ENCODE assay signal across 28 cellular contexts in the genomic region with DNA sequence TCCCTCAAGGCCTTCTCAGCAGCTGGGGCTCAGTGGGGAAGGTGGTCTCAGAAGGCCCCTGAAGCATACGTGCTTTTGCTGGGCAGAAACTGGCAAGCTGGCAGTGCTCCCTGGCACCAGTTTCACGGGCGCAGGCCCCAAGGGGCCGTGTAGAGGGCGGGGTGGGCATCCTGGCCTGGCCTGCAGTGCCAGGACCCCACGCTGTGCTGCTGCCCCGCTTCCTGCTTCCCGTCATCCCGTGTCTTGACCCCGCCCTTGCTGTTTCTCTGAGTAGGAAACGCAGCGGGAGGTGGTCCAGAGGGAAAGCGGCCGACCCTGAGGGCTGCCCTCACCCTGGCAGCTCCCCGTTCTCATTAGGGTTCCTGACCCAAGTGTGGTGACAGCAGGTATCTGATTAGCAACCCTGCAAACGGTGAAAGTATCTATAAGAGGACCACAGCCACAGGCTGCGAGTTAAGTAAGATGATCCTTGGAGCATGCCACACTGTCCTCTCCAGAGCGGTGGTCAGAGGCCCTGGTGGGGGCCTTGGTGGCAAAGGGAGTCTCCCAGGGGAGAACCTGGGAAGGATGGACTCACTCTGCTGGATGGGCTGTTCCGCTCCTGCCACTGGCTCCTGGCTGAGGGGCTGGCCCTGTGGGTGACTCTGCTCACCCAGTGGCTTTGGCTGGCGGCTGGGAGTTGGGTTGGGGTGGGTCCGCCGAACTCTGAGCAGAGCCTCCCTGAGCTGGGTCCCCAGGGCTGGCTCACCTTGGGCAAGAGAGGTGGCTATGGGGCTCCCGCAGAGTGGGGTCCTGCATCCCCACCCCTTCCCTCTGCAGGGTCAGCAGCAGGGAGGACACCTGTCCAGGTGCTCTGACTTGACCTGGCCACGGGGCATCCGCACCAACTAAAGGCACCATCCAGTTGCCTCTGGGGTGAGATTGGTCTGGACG. TPM values are rescaled to one million over a fixed set of nuclear protein-coding genes. Genes with fewer than 3 reads are reported as not detected.
DNase-seq lines count a peak whose midpoint lies in the region; ATAC-seq, FAIRE-seq and TF ChIP-seq lines count a peak whose summit lies in the region.
"Had no signal": no experiment of that assay in that cellular context is flagged by ENCODE, and none has a peak within 500 bp of the region (broad histone marks: within the 10 kb centered on the region; RNA-seq: fewer than 3 reads in every experiment).

No MANE protein-coding gene starts in this region.

- H3K9ac ChIP-seq in BLaER1 treated with 17β-estradiol and CSF1 and Interleukin-3, amounts not matched to agents 10 nM and 100 nM: no peak overlapping the region
- no peak overlapping the region for H3K9ac ChIP-seq in kidney (ENCODE audit: low read length in 2 of 2)
- H3K9ac ChIP-seq: KMS-11 had no signal

- no peaks in the 10 kb centered on the region for H3K27me3 ChIP-seq in BLaER1 treated with 17β-estradiol and CSF1 and Interleukin-3, amounts not matched to agents 10 nM and 100 nM
- no peaks in the 10 kb centered on the region for H3K27me3 ChIP-seq in naive thymus-derived CD4-positive, alpha-beta T cell (ENCODE audit: control insufficient read depth in 2 of 2, insufficient read depth in 2 of 2, low read length in 2 of 2)
- H3K27me3 ChIP-seq: heart left ventricle, pancreas, right atrium auricular region, stomach, transverse colon had no signal

- no peak for TF ChIP-seq POLR2A in GM12891 (IDR thresholded peaks at IDR 0.05; ENCODE audit: low read depth, low read length)

- peaks cover 57 to 84% (median 79%) of the 10 kb centered on the region in 10 experiments for H3K4me1 ChIP-seq in BLaER1 treated with 17β-estradiol and CSF1 and Interleukin-3, amounts not matched to agents 10 nM and 100 nM
- H3K4me1 ChIP-seq in naive thymus-derived CD4-positive, alpha-beta T cell (ENCODE audit: control insufficient read depth in 2 of 2, insufficient read depth in 2 of 2, low read length in 2 of 2): peaks cover 21 to 71% of the 10 kb centered on the region in 2 donors
- H3K4me1 ChIP-seq in kidney (ENCODE audit: control insufficient read depth in 1 of 2, insufficient read depth in 1 of 2, low read depth in 1 of 2, low read length in 2 of 2): peaks cover 0 to 6% of the 10 kb centered on the region in 2 donors
- H3K4me1 ChIP-seq: pancreas, transverse colon had no signal

- H3K4me1 Mint-ChIP-seq in naive thymus-derived CD4-positive, alpha-beta T cell: peaks cover 37 to 90% (median 61%) of the 10 kb centered on the region in 7 donors
- peaks cover 58% of the 10 kb centered on the region for H3K4me1 Mint-ChIP-seq in activated CD8-positive, alpha-beta T cell treated with anti-CD3 and anti-CD28 coated beads, Interleukin-2, amount 10 ng/mL, durations not matched to agents 7 days and 5 days (ENCODE audit: low read depth)

- H3K4me2 ChIP-seq in BLaER1 treated with 17β-estradiol and CSF1 and Interleukin-3, amounts not matched to agents 10 nM and 100 nM: peak overlapping the region; percentile 70 to 90 (median 79)
- H3K4me2 ChIP-seq: KMS-11, PC-9 had no signal

- H3K27ac ChIP-seq in BLaER1 treated with 17β-estradiol and CSF1 and Interleukin-3, amounts not matched to agents 10 nM and 100 nM: peak overlapping the region in 3 of 11 experiments; percentile 31 to 47 (median 33); a peak in 3 of 22 replicates
- peak overlapping the region; percentile 78 for H3K27ac ChIP-seq in angular gyrus (ENCODE audit: low read depth, low read length)
- no peak overlapping the region for H3K27ac ChIP-seq in naive thymus-derived CD4-positive, alpha-beta T cell (ENCODE audit: low read depth, low read length)
- H3K27ac ChIP-seq in kidney (ENCODE audit: low read depth in 2 of 2, low read length in 2 of 2): no peak overlapping the region
- H3K27ac ChIP-seq: KMS-11, pancreas, PC-9, right atrium auricular region, stomach, transverse colon had no signal

- ATAC-seq in naive thymus-derived CD4-positive, alpha-beta T cell: no peak
- no peak for ATAC-seq in activated CD8-positive, alpha-beta T cell treated with anti-CD3 and anti-CD28 coated beads, Interleukin-2, amount 10 ng/mL, durations not matched to agents 7 days and 5 days
- ATAC-seq: natural killer cell treated with Interleukin-12 subunit alpha and Interleukin-12 subunit beta and Interleukin-15 and Interleukin-18, amount 100 ng/mL, for 72 hours; pancreas had no signal

- H3K36me3 ChIP-seq in BLaER1 treated with 17β-estradiol and CSF1 and Interleukin-3, amounts not matched to agents 10 nM and 100 nM: peaks cover 0 to 25% (median 16%) of the 10 kb centered on the region in 11 experiments; a peak in 13 of 22 replicates
- H3K36me3 ChIP-seq in naive thymus-derived CD4-positive, alpha-beta T cell (ENCODE audit: control insufficient read depth in 2 of 3, insufficient read depth in 3 of 3, low read length in 3 of 3): peaks cover 0 to 5% (median 3%) of the 10 kb centered on the region in 3 experiments
- no peaks in the 10 kb centered on the region for H3K36me3 ChIP-seq in kidney (ENCODE audit: control insufficient read depth in 1 of 2, insufficient read depth in 2 of 2, low read length in 2 of 2)
- H3K36me3 ChIP-seq: pancreas, right atrium auricular region, transverse colon had no signal

- no peak for TF ChIP-seq CTCF in kidney (IDR thresholded peaks at IDR 0.05; ENCODE audit: borderline replicate concordance, extremely low read depth, insufficient read depth)

- POLR2A ChIA-PET in naive thymus-derived CD4-positive, alpha-beta T cell (lab: Charles Lee): interaction anchor here (1.2 to 12.2 kb wide), 3 partner anchors 7 to 24 kb away, joined by 4 to 382 read pairs (median 191); no protein-coding TSS in a partner anchor
- POLR2A ChIA-PET in activated CD8-positive, alpha-beta T cell treated with anti-CD3 and anti-CD28 coated beads, Interleukin-2, amount 10 ng/mL, durations not matched to agents 7 days and 5 days (lab: Charles Lee): no interaction called here

- intact Hi-C loops in naive thymus-derived CD4-positive, alpha-beta T cell (cut with micrococcal nuclease): no loop called here
- intact Hi-C loops in kidney (cut with DNase I): no loop called here

- H3K36me3 Mint-ChIP-seq in naive thymus-derived CD4-positive, alpha-beta T cell: peaks cover 0 to 10% (median under 1%) of the 10 kb centered on the region in 5 donors
- H3K36me3 Mint-ChIP-seq in activated CD8-positive, alpha-beta T cell treated with anti-CD3 and anti-CD28 coated beads, Interleukin-2, amount 10 ng/mL, durations not matched to agents 7 days and 5 days (ENCODE audit: low read depth): peaks cover 15% of the 10 kb centered on the region
- H3K36me3 Mint-ChIP-seq: natural killer cell treated with Interleukin-12 subunit alpha and Interleukin-12 subunit beta and Interleukin-15 and Interleukin-18, amount 100 ng/mL, for 72 hours had no signal

- H3K27ac Mint-ChIP-seq in naive thymus-derived CD4-positive, alpha-beta T cell: peak overlapping the region in 7 of 9 donors; percentile 41 to 96 (median 61)
- no peak overlapping the region for H3K27ac Mint-ChIP-seq in activated CD8-positive, alpha-beta T cell treated with anti-CD3 and anti-CD28 coated beads, Interleukin-2, amount 10 ng/mL, durations not matched to agents 7 days and 5 days
- H3K27ac Mint-ChIP-seq: natural killer cell treated with Interleukin-12 subunit alpha and Interleukin-12 subunit beta and Interleukin-15 and Interleukin-18, amount 100 ng/mL, for 72 hours had no signal

- peaks cover 0 to 34% (median 24%) of the 10 kb centered on the region in 11 experiments; a peak in 16 of 22 replicates for H4K20me1 ChIP-seq in BLaER1 treated with 17β-estradiol and CSF1 and Interleukin-3, amounts not matched to agents 10 nM and 100 nM

- FAIRE-seq in GM12891 (lab: Jason Lieb, UNC) (peak; percentile 28), kidney (lab: Jason Lieb, UNC) (no peak)
- FAIRE-seq: pancreas had no signal

- no peak overlapping the region for H3K4me3 ChIP-seq in BLaER1 treated with 17β-estradiol and CSF1 and Interleukin-3, amounts not matched to agents 10 nM and 100 nM
- no peak overlapping the region for H3K4me3 ChIP-seq in naive thymus-derived CD4-positive, alpha-beta T cell (ENCODE audit: low read length)
- H3K4me3 ChIP-seq in kidney (ENCODE audit: low read length in 2 of 2): no peak overlapping the region
- H3K4me3 ChIP-seq: heart left ventricle, pancreas, PC-9, right atrium auricular region, stomach, transverse colon had no signal

- no peaks in the 10 kb centered on the region for H3K9me3 Mint-ChIP-seq in naive thymus-derived CD4-positive, alpha-beta T cell
- H3K9me3 Mint-ChIP-seq in activated CD8-positive, alpha-beta T cell treated with anti-CD3 and anti-CD28 coated beads, Interleukin-2, amount 10 ng/mL, durations not matched to agents 7 days and 5 days (ENCODE audit: insufficient read depth): no peaks in the 10 kb centered on the region
- H3K9me3 Mint-ChIP-seq: activated B cell treated with CpG ODN at 0.5 μM for 24 hours; CD4-positive, alpha-beta memory T cell; natural killer cell treated with Interleukin-12 subunit alpha and Interleukin-12 subunit beta and Interleukin-15 and Interleukin-18, amount 100 ng/mL, for 72 hours had no signal

- H3K4me3 Mint-ChIP-seq in naive thymus-derived CD4-positive, alpha-beta T cell: peak overlapping the region in 7 of 10 donors; percentile 25 to 98 (median 58)
- H3K4me3 Mint-ChIP-seq in activated CD8-positive, alpha-beta T cell treated with anti-CD3 and anti-CD28 coated beads, Interleukin-2, amount 10 ng/mL, durations not matched to agents 7 days and 5 days: no peak overlapping the region
- H3K4me3 Mint-ChIP-seq: natural killer cell treated with Interleukin-12 subunit alpha and Interleukin-12 subunit beta and Interleukin-15 and Interleukin-18, amount 100 ng/mL, for 72 hours had no signal

- H3K9me3 ChIP-seq in BLaER1 treated with 17β-estradiol and CSF1 and Interleukin-3, amounts not matched to agents 10 nM and 100 nM (replicated peaks in 1 of 11): no peaks in the 10 kb centered on the region
- no peaks in the 10 kb centered on the region for H3K9me3 ChIP-seq in naive thymus-derived CD4-positive, alpha-beta T cell (ENCODE audit: control insufficient read depth in 2 of 3, low read length in 3 of 3)
- H3K9me3 ChIP-seq in kidney (ENCODE audit: control insufficient read depth in 1 of 2, low read length in 2 of 2): no peaks in the 10 kb centered on the region
- H3K9me3 ChIP-seq: heart left ventricle, pancreas, right atrium auricular region, stomach, transverse colon had no signal

- no peaks in the 10 kb centered on the region for H3K27me3 Mint-ChIP-seq in naive thymus-derived CD4-positive, alpha-beta T cell
- H3K27me3 Mint-ChIP-seq in activated CD8-positive, alpha-beta T cell treated with anti-CD3 and anti-CD28 coated beads, Interleukin-2, amount 10 ng/mL, durations not matched to agents 7 days and 5 days (ENCODE audit: low read depth): no peaks in the 10 kb centered on the region
- H3K27me3 Mint-ChIP-seq: activated B cell treated with CpG ODN at 0.5 μM for 24 hours; CD4-positive, alpha-beta memory T cell; natural killer cell treated with Interleukin-12 subunit alpha and Interleukin-12 subunit beta and Interleukin-15 and Interleukin-18, amount 100 ng/mL, for 72 hours had no signal

- no peak for DNase-seq in GM12891 (ENCODE audit: insufficient read length, low spot score)
- DNase-seq in naive thymus-derived CD4-positive, alpha-beta T cell: no peak
- no peak for DNase-seq in kidney
- DNase-seq in activated CD8-positive, alpha-beta T cell treated with anti-CD3 and anti-CD28 coated beads, Interleukin-2, amount 10 ng/mL, durations not matched to agents 7 days and 5 days: no peak
- DNase-seq in cortex of kidney (lab: John Stamatoyannopoulos, UW): no peak
- no peak for DNase-seq in mucosa of gallbladder (ENCODE audit: low spot score)
- DNase-seq: activated B cell treated with CpG ODN at 0.5 μM for 24 hours; activated CD4-positive, alpha-beta T cell treated with anti-CD3 and anti-CD28 coated beads, Interleukin-2, amount 50 U/mL, for 48 hours; activated T-cell treated with anti-CD3 and anti-CD28 coated beads, Interleukin-2, amount 50 U/mL, for 1 hour; effector CD8-positive, alpha-beta T cell; erythroblast; GOT3; left colon; PC-9; SHP77; stimulated activated CD4-positive, alpha-beta T cell treated with anti-CD3 and anti-CD28 coated beads, Interleukin-12 subunit alpha, Interleukin-12 subunit beta, amount 100 ng/mL, for 4 hours; stimulated activated CD4-positive, alpha-beta T cell treated with anti-CD3 and anti-CD28 coated beads, Interleukin-4, amount 100 ng/mL, for 4 hours; stomach; SW 1271; transverse colon had no signal

- CTCF ChIA-PET in naive thymus-derived CD4-positive, alpha-beta T cell (lab: Charles Lee): no interaction called here
- CTCF ChIA-PET in activated CD8-positive, alpha-beta T cell treated with anti-CD3 and anti-CD28 coated beads, Interleukin-2, amount 10 ng/mL, durations not matched to agents 7 days and 5 days (lab: Charles Lee): interaction anchor here (1.0 kb wide), 1 partner anchor 32 kb away, joined by 3 read pairs; no protein-coding TSS in a partner anchor

RNA-seq across cellular contexts. Expression of a gene that starts 7.1 kb away (rescaled TPM):
- polyA plus RNA-seq in GM12891 (2012; ENCODE audit: low read depth, missing spikeins): 20.3 TPM
- total RNA-seq in naive thymus-derived CD4-positive, alpha-beta T cell: 10 to 100 TPM in 3 of 5 experiments, 1 to 10 TPM in 2; 4.9 to 21.2 (median 12.2) TPM
- 1 to 10 TPM; 5.6 to 7.5 TPM for polyA plus RNA-seq in naive thymus-derived CD4-positive, alpha-beta T cell
- total RNA-seq in kidney (1.5 TPM), mucosa of gallbladder (2.0 TPM)
- polyA plus RNA-seq in kidney (ENCODE audit: insufficient read depth, low read depth, low replicate concordance): 0.67 TPM
- total RNA-seq in activated CD8-positive, alpha-beta T cell treated with anti-CD3 and anti-CD28 coated beads, Interleukin-2, amount 10 ng/mL, durations not matched to agents 7 days and 5 days: 1 to 10 TPM; 5.8 to 6.5 TPM

RNA-seq across cellular contexts. Expression of a gene that starts 49.5 kb away (rescaled TPM):
- polyA plus RNA-seq in GM12891 (2012; ENCODE audit: low read depth, missing spikeins): 71.8 TPM
- 100 to 1,000 TPM in 1 of 5 experiments, 10 to 100 TPM in 4; 60.1 to 112 (median 67.5) TPM for total RNA-seq in naive thymus-derived CD4-positive, alpha-beta T cell
- 100 to 1,000 TPM; 102 to 103 TPM for polyA plus RNA-seq in naive thymus-derived CD4-positive, alpha-beta T cell
- total RNA-seq in kidney: 67.5 TPM
- 65.1 TPM for polyA plus RNA-seq in kidney (ENCODE audit: insufficient read depth, low read depth, low replicate concordance)
- 100 to 1,000 TPM; 100 to 104 TPM for total RNA-seq in activated CD8-positive, alpha-beta T cell treated with anti-CD3 and anti-CD28 coated beads, Interleukin-2, amount 10 ng/mL, durations not matched to agents 7 days and 5 days
- 61.7 TPM for total RNA-seq in mucosa of gallbladder
